2 cellular contexts compared by ENCODE assay signal in the genomic region with DNA sequence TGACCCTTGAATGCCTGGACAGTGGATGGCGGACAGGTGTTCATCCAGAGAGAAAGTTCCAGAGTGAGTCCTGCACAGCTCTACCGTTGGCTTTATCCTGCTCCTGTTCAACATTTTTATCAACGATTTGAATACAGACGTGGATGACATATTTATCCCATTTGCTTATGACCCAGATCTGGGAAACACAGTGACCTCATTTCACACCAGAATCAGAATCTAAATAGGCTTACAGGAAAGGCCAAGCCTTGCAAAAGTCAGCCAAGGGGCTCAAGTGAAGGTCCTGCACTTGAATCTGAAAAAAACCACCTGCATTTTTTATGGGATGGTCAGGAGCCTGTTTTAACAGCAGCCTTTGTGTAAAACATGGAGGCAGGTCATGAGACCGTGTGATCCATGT.
TF ChIP-seq lines count a peak whose summit lies in the region.

No MANE protein-coding gene starts in this region.

TF ChIP-seq in H1, 55 proteins besides CTCF, POLR2A, EP300 and RAD21:
- no peak for TF ChIP-seq BACH1 (IDR thresholded peaks at IDR 0.05; ENCODE audit: low read length)
- TF ChIP-seq CBX8 (IDR thresholded peaks at IDR 0.05; ENCODE audit: borderline replicate concordance, low read depth, low read length), result no peak
- TF ChIP-seq SAP30 (IDR thresholded peaks at IDR 0.05; ENCODE audit: insufficient read depth, insufficient replicate concordance, low read length), result no peak
- no peak for TF ChIP-seq RBBP5 (IDR thresholded peaks at IDR 0.05; ENCODE audit: borderline replicate concordance, low read depth, low read length)
TF ChIP-seq in H1: peak in this region for 0.

TF ChIP-seq in SK-N-SH, 30 proteins besides CTCF, POLR2A, EP300 and RAD21:
- TF ChIP-seq NRF1 (IDR thresholded peaks at IDR 0.05; ENCODE audit: low read depth, low read length) (no peak), FOXM1 (IDR thresholded peaks at IDR 0.05; ENCODE audit: low read depth) (no peak), JUND (IDR thresholded peaks at IDR 0.05) (no peak), EZH2phosphoT487 (IDR thresholded peaks at IDR 0.05; ENCODE audit: borderline replicate concordance, low read depth) (no peak), POLR2AphosphoS5 (IDR thresholded peaks at IDR 0.05; ENCODE audit: low read depth, low read length) (no peak), YY1 (IDR thresholded peaks at IDR 0.05; ENCODE audit: low read depth) (no peak)
- TF ChIP-seq, protein P1, sequence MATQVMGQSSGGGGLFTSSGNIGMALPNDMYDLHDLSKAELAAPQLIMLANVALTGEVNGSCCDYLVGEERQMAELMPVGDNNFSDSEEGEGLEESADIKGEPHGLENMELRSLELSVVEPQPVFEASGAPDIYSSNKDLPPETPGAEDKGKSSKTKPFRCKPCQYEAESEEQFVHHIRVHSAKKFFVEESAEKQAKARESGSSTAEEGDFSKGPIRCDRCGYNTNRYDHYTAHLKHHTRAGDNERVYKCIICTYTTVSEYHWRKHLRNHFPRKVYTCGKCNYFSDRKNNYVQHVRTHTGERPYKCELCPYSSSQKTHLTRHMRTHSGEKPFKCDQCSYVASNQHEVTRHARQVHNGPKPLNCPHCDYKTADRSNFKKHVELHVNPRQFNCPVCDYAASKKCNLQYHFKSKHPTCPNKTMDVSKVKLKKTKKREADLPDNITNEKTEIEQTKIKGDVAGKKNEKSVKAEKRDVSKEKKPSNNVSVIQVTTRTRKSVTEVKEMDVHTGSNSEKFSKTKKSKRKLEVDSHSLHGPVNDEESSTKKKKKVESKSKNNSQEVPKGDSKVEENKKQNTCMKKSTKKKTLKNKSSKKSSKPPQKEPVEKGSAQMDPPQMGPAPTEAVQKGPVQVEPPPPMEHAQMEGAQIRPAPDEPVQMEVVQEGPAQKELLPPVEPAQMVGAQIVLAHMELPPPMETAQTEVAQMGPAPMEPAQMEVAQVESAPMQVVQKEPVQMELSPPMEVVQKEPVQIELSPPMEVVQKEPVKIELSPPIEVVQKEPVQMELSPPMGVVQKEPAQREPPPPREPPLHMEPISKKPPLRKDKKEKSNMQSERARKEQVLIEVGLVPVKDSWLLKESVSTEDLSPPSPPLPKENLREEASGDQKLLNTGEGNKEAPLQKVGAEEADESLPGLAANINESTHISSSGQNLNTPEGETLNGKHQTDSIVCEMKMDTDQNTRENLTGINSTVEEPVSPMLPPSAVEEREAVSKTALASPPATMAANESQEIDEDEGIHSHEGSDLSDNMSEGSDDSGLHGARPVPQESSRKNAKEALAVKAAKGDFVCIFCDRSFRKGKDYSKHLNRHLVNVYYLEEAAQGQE (IDR thresholded peaks at IDR 0.05; ENCODE audit: low read depth, low read length), result no peak
- TF ChIP-seq, protein P2, sequence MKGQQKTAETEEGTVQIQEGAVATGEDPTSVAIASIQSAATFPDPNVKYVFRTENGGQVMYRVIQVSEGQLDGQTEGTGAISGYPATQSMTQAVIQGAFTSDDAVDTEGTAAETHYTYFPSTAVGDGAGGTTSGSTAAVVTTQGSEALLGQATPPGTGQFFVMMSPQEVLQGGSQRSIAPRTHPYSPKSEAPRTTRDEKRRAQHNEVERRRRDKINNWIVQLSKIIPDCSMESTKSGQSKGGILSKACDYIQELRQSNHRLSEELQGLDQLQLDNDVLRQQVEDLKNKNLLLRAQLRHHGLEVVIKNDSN (IDR thresholded peaks at IDR 0.05; ENCODE audit: borderline replicate concordance, low read depth), result no peak
TF ChIP-seq in SK-N-SH: peak in this region for 0.
